ENCODE assay signal across 18 cellular contexts in genomic region chr20:5720696-5721095, GRCh38.
"Had no signal": no experiment of that assay in that cellular context is flagged by ENCODE, and none has a peak within 500 bp of the region (broad histone marks: within the 10 kb centered on the region; RNA-seq: fewer than 3 reads in every experiment).

No MANE protein-coding gene starts in this region.

- H3K4me1 ChIP-seq: testis had no signal

- H3K9me3 ChIP-seq: pancreas, sigmoid colon, testis had no signal

- H3K27me3 ChIP-seq: pancreas, sigmoid colon, spleen, testis had no signal

- H3K27ac ChIP-seq: lower lobe of right lung, pancreas, sigmoid colon, spleen, testis had no signal

- DNase-seq: activated CD4-positive, alpha-beta T cell treated with anti-CD3 and anti-CD28 coated beads, Interleukin-2, amount 10 ng/mL, durations not matched to agents 7 days and 5 days; activated CD8-positive, alpha-beta T cell treated with anti-CD3 and anti-CD28 coated beads, Interleukin-2, amount 10 ng/mL, durations not matched to agents 7 days and 5 days; activated naive CD4-positive, alpha-beta T cell treated with Interleukin-2 at 50 U/mL for 16 hours; activated naive CD8-positive, alpha-beta T cell treated with anti-CD3 and anti-CD28 coated beads, Interleukin-2, amount 10 ng/mL, durations not matched to agents 7 days and 5 days; activated T-cell treated with anti-CD3 and anti-CD28 coated beads, Interleukin-2, amount 50 U/mL, for 24 hours; anterior cingulate cortex; foreskin melanocyte; glutamatergic neuron; hypothalamus; islet precursor cell; lower lobe of right lung; naive thymus-derived CD8-positive, alpha-beta T cell; pancreas; sigmoid colon; spleen; stimulated activated CD4-positive, alpha-beta T cell treated with anti-CD3 and anti-CD28 coated beads, Interleukin-4, amount 100 ng/mL, for 4 hours; testis had no signal

- H3K36me3 ChIP-seq: lower lobe of right lung, pancreas, sigmoid colon, spleen had no signal

- ATAC-seq: activated CD8-positive, alpha-beta T cell treated with anti-CD3 and anti-CD28 coated beads, Interleukin-2, amount 10 ng/mL, durations not matched to agents 7 days and 5 days; lower lobe of right lung; naive thymus-derived CD8-positive, alpha-beta T cell; pancreas; stimulated activated memory B cell treated with anti-CD40 and anti-IgM and Interleukin-4, amounts not matched to agents 10 μg/mL and 1 μg/mL and 100 μg/mL, for 72 hours had no signal

- H3K4me3 ChIP-seq: lower lobe of right lung, pancreas, sigmoid colon, spleen, testis had no signal
